In the genomic region with DNA sequence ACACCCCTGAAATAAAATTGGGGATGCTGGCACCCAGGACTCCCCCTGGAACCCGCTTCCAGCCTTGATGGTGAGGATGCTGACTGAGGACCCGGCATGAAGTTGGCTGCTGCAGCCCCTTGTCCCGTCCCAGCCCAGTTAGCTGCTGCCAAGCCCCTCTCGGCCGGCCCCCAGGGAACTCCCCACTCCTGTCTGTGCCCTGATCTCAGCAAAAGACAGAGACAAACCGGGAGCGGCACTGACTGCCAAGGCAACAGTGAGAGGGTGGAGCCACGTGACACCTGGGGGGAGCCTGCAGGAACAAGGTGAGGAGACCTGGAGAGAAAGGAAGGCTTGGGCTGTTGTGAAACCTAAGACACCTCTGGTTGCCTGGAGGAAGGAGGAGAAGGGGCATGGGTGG, we compare ENCODE assay signal across 1 cellular context.
TF ChIP-seq lines count a peak whose summit lies in the region.

No MANE protein-coding gene starts in this region.

TF ChIP-seq in H1, 55 proteins besides CTCF, POLR2A, EP300 and RAD21:
- no peak for TF ChIP-seq NRF1 (IDR thresholded peaks at IDR 0.05; ENCODE audit: low read depth, low read length)
- no peak for TF ChIP-seq SP1 (IDR thresholded peaks at IDR 0.05; ENCODE audit: low read depth, low read length)
- TF ChIP-seq JUN (IDR thresholded peaks at IDR 0.05; ENCODE audit: low read depth, low read length), result no peak
- TF ChIP-seq PHF8 (conservative IDR thresholded peaks at IDR 0.05; ENCODE audit: low read depth, low read length), result no peak
- TF ChIP-seq, protein P1, sequence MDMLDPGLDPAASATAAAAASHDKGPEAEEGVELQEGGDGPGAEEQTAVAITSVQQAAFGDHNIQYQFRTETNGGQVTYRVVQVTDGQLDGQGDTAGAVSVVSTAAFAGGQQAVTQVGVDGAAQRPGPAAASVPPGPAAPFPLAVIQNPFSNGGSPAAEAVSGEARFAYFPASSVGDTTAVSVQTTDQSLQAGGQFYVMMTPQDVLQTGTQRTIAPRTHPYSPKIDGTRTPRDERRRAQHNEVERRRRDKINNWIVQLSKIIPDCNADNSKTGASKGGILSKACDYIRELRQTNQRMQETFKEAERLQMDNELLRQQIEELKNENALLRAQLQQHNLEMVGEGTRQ (IDR thresholded peaks at IDR 0.05; ENCODE audit: low read length), result no peak
- TF ChIP-seq, protein P2, sequence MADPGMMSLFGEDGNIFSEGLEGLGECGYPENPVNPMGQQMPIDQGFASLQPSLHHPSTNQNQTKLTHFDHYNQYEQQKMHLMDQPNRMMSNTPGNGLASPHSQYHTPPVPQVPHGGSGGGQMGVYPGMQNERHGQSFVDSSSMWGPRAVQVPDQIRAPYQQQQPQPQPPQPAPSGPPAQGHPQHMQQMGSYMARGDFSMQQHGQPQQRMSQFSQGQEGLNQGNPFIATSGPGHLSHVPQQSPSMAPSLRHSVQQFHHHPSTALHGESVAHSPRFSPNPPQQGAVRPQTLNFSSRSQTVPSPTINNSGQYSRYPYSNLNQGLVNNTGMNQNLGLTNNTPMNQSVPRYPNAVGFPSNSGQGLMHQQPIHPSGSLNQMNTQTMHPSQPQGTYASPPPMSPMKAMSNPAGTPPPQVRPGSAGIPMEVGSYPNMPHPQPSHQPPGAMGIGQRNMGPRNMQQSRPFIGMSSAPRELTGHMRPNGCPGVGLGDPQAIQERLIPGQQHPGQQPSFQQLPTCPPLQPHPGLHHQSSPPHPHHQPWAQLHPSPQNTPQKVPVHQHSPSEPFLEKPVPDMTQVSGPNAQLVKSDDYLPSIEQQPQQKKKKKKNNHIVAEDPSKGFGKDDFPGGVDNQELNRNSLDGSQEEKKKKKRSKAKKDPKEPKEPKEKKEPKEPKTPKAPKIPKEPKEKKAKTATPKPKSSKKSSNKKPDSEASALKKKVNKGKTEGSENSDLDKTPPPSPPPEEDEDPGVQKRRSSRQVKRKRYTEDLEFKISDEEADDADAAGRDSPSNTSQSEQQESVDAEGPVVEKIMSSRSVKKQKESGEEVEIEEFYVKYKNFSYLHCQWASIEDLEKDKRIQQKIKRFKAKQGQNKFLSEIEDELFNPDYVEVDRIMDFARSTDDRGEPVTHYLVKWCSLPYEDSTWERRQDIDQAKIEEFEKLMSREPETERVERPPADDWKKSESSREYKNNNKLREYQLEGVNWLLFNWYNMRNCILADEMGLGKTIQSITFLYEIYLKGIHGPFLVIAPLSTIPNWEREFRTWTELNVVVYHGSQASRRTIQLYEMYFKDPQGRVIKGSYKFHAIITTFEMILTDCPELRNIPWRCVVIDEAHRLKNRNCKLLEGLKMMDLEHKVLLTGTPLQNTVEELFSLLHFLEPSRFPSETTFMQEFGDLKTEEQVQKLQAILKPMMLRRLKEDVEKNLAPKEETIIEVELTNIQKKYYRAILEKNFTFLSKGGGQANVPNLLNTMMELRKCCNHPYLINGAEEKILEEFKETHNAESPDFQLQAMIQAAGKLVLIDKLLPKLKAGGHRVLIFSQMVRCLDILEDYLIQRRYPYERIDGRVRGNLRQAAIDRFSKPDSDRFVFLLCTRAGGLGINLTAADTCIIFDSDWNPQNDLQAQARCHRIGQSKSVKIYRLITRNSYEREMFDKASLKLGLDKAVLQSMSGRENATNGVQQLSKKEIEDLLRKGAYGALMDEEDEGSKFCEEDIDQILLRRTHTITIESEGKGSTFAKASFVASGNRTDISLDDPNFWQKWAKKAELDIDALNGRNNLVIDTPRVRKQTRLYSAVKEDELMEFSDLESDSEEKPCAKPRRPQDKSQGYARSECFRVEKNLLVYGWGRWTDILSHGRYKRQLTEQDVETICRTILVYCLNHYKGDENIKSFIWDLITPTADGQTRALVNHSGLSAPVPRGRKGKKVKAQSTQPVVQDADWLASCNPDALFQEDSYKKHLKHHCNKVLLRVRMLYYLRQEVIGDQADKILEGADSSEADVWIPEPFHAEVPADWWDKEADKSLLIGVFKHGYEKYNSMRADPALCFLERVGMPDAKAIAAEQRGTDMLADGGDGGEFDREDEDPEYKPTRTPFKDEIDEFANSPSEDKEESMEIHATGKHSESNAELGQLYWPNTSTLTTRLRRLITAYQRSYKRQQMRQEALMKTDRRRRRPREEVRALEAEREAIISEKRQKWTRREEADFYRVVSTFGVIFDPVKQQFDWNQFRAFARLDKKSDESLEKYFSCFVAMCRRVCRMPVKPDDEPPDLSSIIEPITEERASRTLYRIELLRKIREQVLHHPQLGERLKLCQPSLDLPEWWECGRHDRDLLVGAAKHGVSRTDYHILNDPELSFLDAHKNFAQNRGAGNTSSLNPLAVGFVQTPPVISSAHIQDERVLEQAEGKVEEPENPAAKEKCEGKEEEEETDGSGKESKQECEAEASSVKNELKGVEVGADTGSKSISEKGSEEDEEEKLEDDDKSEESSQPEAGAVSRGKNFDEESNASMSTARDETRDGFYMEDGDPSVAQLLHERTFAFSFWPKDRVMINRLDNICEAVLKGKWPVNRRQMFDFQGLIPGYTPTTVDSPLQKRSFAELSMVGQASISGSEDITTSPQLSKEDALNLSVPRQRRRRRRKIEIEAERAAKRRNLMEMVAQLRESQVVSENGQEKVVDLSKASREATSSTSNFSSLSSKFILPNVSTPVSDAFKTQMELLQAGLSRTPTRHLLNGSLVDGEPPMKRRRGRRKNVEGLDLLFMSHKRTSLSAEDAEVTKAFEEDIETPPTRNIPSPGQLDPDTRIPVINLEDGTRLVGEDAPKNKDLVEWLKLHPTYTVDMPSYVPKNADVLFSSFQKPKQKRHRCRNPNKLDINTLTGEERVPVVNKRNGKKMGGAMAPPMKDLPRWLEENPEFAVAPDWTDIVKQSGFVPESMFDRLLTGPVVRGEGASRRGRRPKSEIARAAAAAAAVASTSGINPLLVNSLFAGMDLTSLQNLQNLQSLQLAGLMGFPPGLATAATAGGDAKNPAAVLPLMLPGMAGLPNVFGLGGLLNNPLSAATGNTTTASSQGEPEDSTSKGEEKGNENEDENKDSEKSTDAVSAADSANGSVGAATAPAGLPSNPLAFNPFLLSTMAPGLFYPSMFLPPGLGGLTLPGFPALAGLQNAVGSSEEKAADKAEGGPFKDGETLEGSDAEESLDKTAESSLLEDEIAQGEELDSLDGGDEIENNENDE (IDR thresholded peaks at IDR 0.05; ENCODE audit: insufficient replicate concordance, low read length), result no peak
- TF ChIP-seq EZH2 (IDR thresholded peaks at IDR 0.05; ENCODE audit: low read depth, low read length, severe bottlenecking), result no peak
- no peak for TF ChIP-seq HDAC2 (IDR thresholded peaks at IDR 0.05; ENCODE audit: borderline replicate concordance in 1 of 2, low read depth in 2 of 2, low read length in 2 of 2)
- no peak for TF ChIP-seq SRF (IDR thresholded peaks at IDR 0.05; ENCODE audit: low read depth, low read length)
- TF ChIP-seq EGR1 (IDR thresholded peaks at IDR 0.05; ENCODE audit: borderline replicate concordance, low read depth, low read length), result no peak
- TF ChIP-seq TAF7 (optimal IDR thresholded peaks at IDR 0.05; ENCODE audit: borderline replicate concordance, low read depth, low read length), result no peak
- no peak for TF ChIP-seq RFX5 (IDR thresholded peaks at IDR 0.05; ENCODE audit: borderline replicate concordance, low read depth, low read length)
- TF ChIP-seq TBP (IDR thresholded peaks at IDR 0.05; ENCODE audit: low read depth, low read length), result no peak
- TF ChIP-seq KDM4A (IDR thresholded peaks at IDR 0.05; ENCODE audit: low read depth, low read length, severe bottlenecking), result no peak
- TF ChIP-seq, protein P3, sequence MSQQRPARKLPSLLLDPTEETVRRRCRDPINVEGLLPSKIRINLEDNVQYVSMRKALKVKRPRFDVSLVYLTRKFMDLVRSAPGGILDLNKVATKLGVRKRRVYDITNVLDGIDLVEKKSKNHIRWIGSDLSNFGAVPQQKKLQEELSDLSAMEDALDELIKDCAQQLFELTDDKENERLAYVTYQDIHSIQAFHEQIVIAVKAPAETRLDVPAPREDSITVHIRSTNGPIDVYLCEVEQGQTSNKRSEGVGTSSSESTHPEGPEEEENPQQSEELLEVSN (IDR thresholded peaks at IDR 0.05), result no peak
- TF ChIP-seq GTF2F1 (IDR thresholded peaks at IDR 0.05; ENCODE audit: borderline replicate concordance, low read depth, low read length), result no peak
- TF ChIP-seq NANOG (IDR thresholded peaks at IDR 0.05; ENCODE audit: insufficient read depth, low read depth, low read length, poor library complexity, severe bottlenecking), result no peak
